19 cellular contexts compared by ENCODE assay signal in genomic region chr18:75801178-75801577, GRCh38.
"Had no signal": no experiment of that assay in that cellular context is flagged by ENCODE, and none has a peak within 500 bp of the region (broad histone marks: within the 10 kb centered on the region; RNA-seq: fewer than 3 reads in every experiment).

No MANE protein-coding gene starts in this region.

- H3K4me1 ChIP-seq: left ventricle myocardium inferior, right atrium auricular region, spleen, vagina had no signal

- H3K36me3 ChIP-seq: left ventricle myocardium inferior, ovary, right atrium auricular region, spleen, tibial nerve, upper lobe of left lung, vagina had no signal

- H3K27me3 ChIP-seq: ovary, right atrium auricular region, spleen, tibial nerve, upper lobe of left lung, vagina had no signal

- H3K4me3 ChIP-seq: left ventricle myocardium inferior, lung, mucosa of descending colon, ovary, right atrium auricular region, skin epidermis, spleen, tibial nerve, upper lobe of left lung, vagina had no signal

- DNase-seq: hypothalamus; immature natural killer cell; left ventricle myocardium inferior; midbrain; mucosa of descending colon; naive thymus-derived CD4-positive, alpha-beta T cell; ovary; spleen; stimulated activated CD4-positive, alpha-beta T cell treated with anti-CD3 and anti-CD28 coated beads, Interleukin-4, amount 100 ng/mL, for 24 hours; stimulated activated naive CD4-positive, alpha-beta T cell treated with Interleukin-2 at 50 U/mL for 16 hours; stimulated activated naive CD8-positive, alpha-beta T cell treated with anti-CD3 and anti-CD28 coated beads, Interleukin-15, amount 100 ng/mL, for 72 hours; substantia nigra had no signal

- FAIRE-seq: islet of Langerhans had no signal

- H3K9me3 ChIP-seq: mucosa of descending colon, ovary, right atrium auricular region, spleen, tibial nerve, upper lobe of left lung, vagina had no signal

- H3K27ac ChIP-seq: left ventricle myocardium inferior, ovary, right atrium auricular region, skin epidermis, spleen, tibial nerve, upper lobe of left lung, vagina had no signal
